10 cellular contexts compared by ENCODE assay signal in the genomic region with DNA sequence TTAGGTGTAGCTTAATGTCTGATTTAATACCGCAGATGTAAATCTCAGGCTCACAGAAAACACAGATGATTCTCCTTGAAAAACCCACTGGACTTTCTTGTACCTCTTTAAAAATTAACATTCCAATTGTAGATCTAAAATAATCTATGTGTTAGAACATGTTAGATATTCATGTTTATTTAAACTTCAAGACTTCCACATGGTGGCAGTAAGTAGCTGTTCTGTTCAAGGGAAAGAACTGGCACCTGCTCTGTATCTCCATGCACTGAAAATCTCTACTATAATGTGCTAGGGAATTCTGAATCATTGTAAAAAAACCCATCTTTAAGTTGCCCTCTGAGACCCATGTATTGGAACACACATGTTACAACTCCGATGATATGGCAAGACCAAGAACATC.
DNase-seq lines count a peak whose midpoint lies in the region; ATAC-seq, FAIRE-seq and TF ChIP-seq lines count a peak whose summit lies in the region.
"Had no signal": no experiment of that assay in that cellular context is flagged by ENCODE, and none has a peak within 500 bp of the region (broad histone marks: within the 10 kb centered on the region; RNA-seq: fewer than 3 reads in every experiment).

No MANE protein-coding gene starts in this region.

- DNase-seq in DND-41 (no peak), NB4 (ENCODE audit: low read depth) (peak; percentile 0), GM12878 (ENCODE audit: low read depth, low spot score) (no peak), midbrain (lab: John Stamatoyannopoulos, UW) (peak; percentile 4), DMS114 treated with DMSO at 0.1 percent for 48 hours (lab: John Stamatoyannopoulos, UW; ENCODE audit: unreplicated experiment) (no peak)
- DNase-seq in activated naive CD4-positive, alpha-beta T cell treated with anti-CD3 and anti-CD28 coated beads, Interleukin-2, amount 10 ng/mL, durations not matched to agents 7 days and 5 days, result no peak
- DNase-seq in stimulated activated CD4-positive, alpha-beta T cell treated with anti-CD3 and anti-CD28 coated beads, Interleukin-4, amount 100 ng/mL, for 24 hours, result no peak
- DNase-seq: activated naive CD8-positive, alpha-beta T cell treated with anti-CD3 and anti-CD28 coated beads for 36 hours; left ventricle myocardium superior had no signal

- H3K4me3 Mint-ChIP-seq in activated naive CD4-positive, alpha-beta T cell treated with anti-CD3 and anti-CD28 coated beads, Interleukin-2, amount 10 ng/mL, durations not matched to agents 7 days and 5 days, result no peak overlapping the region
- H3K4me3 Mint-ChIP-seq: activated naive CD8-positive, alpha-beta T cell treated with anti-CD3 and anti-CD28 coated beads for 36 hours had no signal

- SMC1A ChIA-PET in GM12878 (lab: Charles Lee; ENCODE audit: uncharacterized antibody, unreplicated experiment), result interaction anchor here (1.1 to 2.8 kb wide), 6 partner anchors 97 to 507 kb away, joined by 3 to 9 read pairs (median 4); no protein-coding TSS in a partner anchor

- TF ChIP-seq POLR2A in NB4 (IDR thresholded peaks at IDR 0.05; ENCODE audit: extremely low read depth, insufficient read length) (no peak), GM12878 (IDR thresholded peaks at IDR 0.05; ENCODE audit: low read depth, low read length) (no peak)

- whole genome bisulfite sequencing in GM12878 (ENCODE audit: insufficient coverage, insufficient replicate concordance, low lambda C conversion rate, missing lambda C conversion rate), result 62% methylated on average over 2 of the region's 2 CpGs

- H3K27ac ChIP-seq in DND-41 (ENCODE audit: low read length) (no peak overlapping the region), GM12878 (ENCODE audit: control insufficient read depth, insufficient read depth) (no peak overlapping the region)

- H3K27me3 ChIP-seq in DND-41 (ENCODE audit: insufficient read depth, low read length, poor library complexity) (no peaks in the 10 kb centered on the region), GM12878 (replicated peaks in 1 of 2; ENCODE audit: control insufficient read depth in 2 of 2, insufficient read depth in 2 of 2, low read length in 1 of 2) (no peaks in the 10 kb centered on the region)

- no peak overlapping the region for H3K4me3 ChIP-seq in DND-41 (ENCODE audit: low read depth in 1 of 2, low read length in 2 of 2)
- H3K4me3 ChIP-seq in NB4 (ENCODE audit: low read depth, low read length), result no peak overlapping the region
- no peak overlapping the region for H3K4me3 ChIP-seq in GM12878

- H3K9me3 ChIP-seq in DND-41 (ENCODE audit: insufficient read depth, low read length, severe bottlenecking), result no peaks in the 10 kb centered on the region
- no peaks in the 10 kb centered on the region for H3K9me3 ChIP-seq in GM12878 (replicated peaks; ENCODE audit: control insufficient read depth, insufficient read depth, low read length)

- H3K4me2 ChIP-seq in DND-41 (ENCODE audit: insufficient read depth, low read length), result no peak overlapping the region
- no peak overlapping the region for H3K4me2 ChIP-seq in GM12878 (ENCODE audit: control insufficient read depth, insufficient read depth)

- no peaks in the 10 kb centered on the region for H3K4me1 ChIP-seq in DND-41 (ENCODE audit: insufficient read depth, low read length)
- no peaks in the 10 kb centered on the region for H3K4me1 ChIP-seq in GM12878 (ENCODE audit: control insufficient read depth, insufficient read depth, low read length)

- no peak for ATAC-seq in DND-41 (ENCODE audit: insufficient read depth, low read depth)
- peak; percentile 74 for ATAC-seq in GM12878
- ATAC-seq in HG02870 (IDR thresholded peaks at IDR 0.05; ENCODE audit: unreplicated experiment), result no peak
- ATAC-seq: left ventricle myocardium superior had no signal

- RAD21 ChIA-PET in GM12878 (lab: Charles Lee; ENCODE audit: unreplicated experiment), result interaction anchor here (0.8 to 2.1 kb wide), 9 partner anchors 12 to 679 kb away, joined by 3 to 17 read pairs (median 4); no protein-coding TSS in a partner anchor

- H3K36me3 ChIP-seq in DND-41 (ENCODE audit: insufficient read depth, low read length) (no peaks in the 10 kb centered on the region), GM12878 (ENCODE audit: control insufficient read depth in 2 of 2, insufficient read depth in 2 of 2, low read length in 1 of 2) (no peaks in the 10 kb centered on the region)

- CTCF ChIA-PET in GM12878 (lab: Yijun Ruan, JAX), result interaction anchor here (0.8 to 2.1 kb wide), 11 partner anchors 46 to 1431 kb away, joined by 3 to 15 read pairs (median 3); no protein-coding TSS in a partner anchor
- CTCF ChIA-PET in activated naive CD4-positive, alpha-beta T cell treated with anti-CD3 and anti-CD28 coated beads, Interleukin-2, amount 10 ng/mL, durations not matched to agents 7 days and 5 days (lab: Charles Lee), result no interaction called here

- intact Hi-C loops in GM12878 (cut with micrococcal nuclease; ENCODE audit: unreplicated experiment), result loop anchor here (5.0 to 10.0 kb wide), 2 partner anchors 274 to 671 kb away; no protein-coding TSS in a partner anchor

- TF ChIP-seq CTCF in DND-41 (IDR thresholded peaks at IDR 0.05; ENCODE audit: borderline replicate concordance, extremely low read depth, low read length, poor library complexity, severe bottlenecking), result peak; percentile 24
- TF ChIP-seq CTCF in NB4 (IDR thresholded peaks at IDR 0.05; ENCODE audit: low read depth, low read length), result no peak
- peak in 1 of 3 experiments; percentile 49; a peak in 2 of 6 replicates for TF ChIP-seq CTCF in GM12878 (IDR thresholded peaks at IDR 0.05 in 2 of 3, conservative IDR thresholded peaks at IDR 0.05 in 1 of 3; ENCODE audit: control insufficient read depth in 2 of 3, extremely low read depth in 1 of 3, insufficient read depth in 1 of 3, low read depth in 3 of 3, low read length in 3 of 3)

- peak; percentile 55 for TF ChIP-seq RAD21 in GM12878 (IDR thresholded peaks at IDR 0.05; ENCODE audit: insufficient read depth, low read depth, low read length)

- no peak for FAIRE-seq in GM12878 (lab: Jason Lieb, UNC)

- peaks cover 4% of the 10 kb centered on the region for H3K9me3 Mint-ChIP-seq in activated naive CD4-positive, alpha-beta T cell treated with anti-CD3 and anti-CD28 coated beads, Interleukin-2, amount 10 ng/mL, durations not matched to agents 7 days and 5 days
- H3K9me3 Mint-ChIP-seq: activated naive CD8-positive, alpha-beta T cell treated with anti-CD3 and anti-CD28 coated beads for 36 hours had no signal

- no peak overlapping the region for H3K27ac Mint-ChIP-seq in activated naive CD4-positive, alpha-beta T cell treated with anti-CD3 and anti-CD28 coated beads, Interleukin-2, amount 10 ng/mL, durations not matched to agents 7 days and 5 days
- H3K27ac Mint-ChIP-seq: activated naive CD8-positive, alpha-beta T cell treated with anti-CD3 and anti-CD28 coated beads for 36 hours had no signal

- no TSS peak for BruUV-seq in GM12878 (replicated peaks; lab: Mats Ljungman, UMichigan)

- H3K36me3 Mint-ChIP-seq in activated naive CD4-positive, alpha-beta T cell treated with anti-CD3 and anti-CD28 coated beads, Interleukin-2, amount 10 ng/mL, durations not matched to agents 7 days and 5 days, result no peaks in the 10 kb centered on the region
- H3K36me3 Mint-ChIP-seq: activated naive CD8-positive, alpha-beta T cell treated with anti-CD3 and anti-CD28 coated beads for 36 hours had no signal

- in situ Hi-C loops in GM12878 (cut with MboI), result no loop called here

- H3K79me2 ChIP-seq in DND-41 (ENCODE audit: insufficient read depth, low read length) (no peaks in the 10 kb centered on the region), GM12878 (ENCODE audit: control insufficient read depth, insufficient read depth, low read length) (no peaks in the 10 kb centered on the region)

- no peak overlapping the region for H3K9ac ChIP-seq in DND-41 (ENCODE audit: low read depth, low read length)
- no peak overlapping the region for H3K9ac ChIP-seq in GM12878 (ENCODE audit: control insufficient read depth, insufficient read depth, low read length)

- H4K20me1 ChIP-seq in DND-41 (ENCODE audit: insufficient read depth, low read length) (no peaks in the 10 kb centered on the region), GM12878 (ENCODE audit: control insufficient read depth, insufficient read depth) (no peaks in the 10 kb centered on the region)

- H3K27me3 Mint-ChIP-seq in activated naive CD4-positive, alpha-beta T cell treated with anti-CD3 and anti-CD28 coated beads, Interleukin-2, amount 10 ng/mL, durations not matched to agents 7 days and 5 days, result no peaks in the 10 kb centered on the region
- H3K27me3 Mint-ChIP-seq: activated naive CD8-positive, alpha-beta T cell treated with anti-CD3 and anti-CD28 coated beads for 36 hours had no signal

- no peak for TF ChIP-seq EP300 in GM12878 (IDR thresholded peaks at IDR 0.05; ENCODE audit: borderline replicate concordance in 1 of 2, control insufficient read depth in 1 of 2, low read depth in 2 of 2, low read length in 2 of 2)

- POLR2A ChIA-PET in GM12878 (lab: Charles Lee), result no interaction called here

- no peaks in the 10 kb centered on the region for H3K4me1 Mint-ChIP-seq in activated naive CD4-positive, alpha-beta T cell treated with anti-CD3 and anti-CD28 coated beads, Interleukin-2, amount 10 ng/mL, durations not matched to agents 7 days and 5 days
- H3K4me1 Mint-ChIP-seq: activated naive CD8-positive, alpha-beta T cell treated with anti-CD3 and anti-CD28 coated beads for 36 hours had no signal

- H2AFZ ChIP-seq in DND-41 (ENCODE audit: low read depth, low read length) (no peak overlapping the region), GM12878 (ENCODE audit: control insufficient read depth, low read depth, low read length) (no peak overlapping the region)

TF ChIP-seq in GM12878, 131 proteins besides CTCF, POLR2A, EP300 and RAD21:
- TF ChIP-seq SMC3 (IDR thresholded peaks at IDR 0.05; ENCODE audit: borderline replicate concordance, low read length) (peak; percentile 32; the same call in 1 of the 2 replicates), PML (IDR thresholded peaks at IDR 0.05; ENCODE audit: low read length) (no peak)

Comparison
In these comparisons a context has a peak if more than half of its experiments do, and no peak if none do; other contexts are left out.
1. DNase-seq: peak in NB4 (single experiment) and midbrain (single experiment); none in DND-41 (single experiment), GM12878 (single experiment), activated naive CD4-positive, alpha-beta T cell treated with anti-CD3 and anti-CD28 coated beads, Interleukin-2, amount 10 ng/mL, durations not matched to agents 7 days and 5 days (single experiment), DMS114 treated with DMSO at 0.1 percent for 48 hours (single experiment) and stimulated activated CD4-positive, alpha-beta T cell treated with anti-CD3 and anti-CD28 coated beads, Interleukin-4, amount 100 ng/mL, for 24 hours (single experiment).